In the genomic region with DNA sequence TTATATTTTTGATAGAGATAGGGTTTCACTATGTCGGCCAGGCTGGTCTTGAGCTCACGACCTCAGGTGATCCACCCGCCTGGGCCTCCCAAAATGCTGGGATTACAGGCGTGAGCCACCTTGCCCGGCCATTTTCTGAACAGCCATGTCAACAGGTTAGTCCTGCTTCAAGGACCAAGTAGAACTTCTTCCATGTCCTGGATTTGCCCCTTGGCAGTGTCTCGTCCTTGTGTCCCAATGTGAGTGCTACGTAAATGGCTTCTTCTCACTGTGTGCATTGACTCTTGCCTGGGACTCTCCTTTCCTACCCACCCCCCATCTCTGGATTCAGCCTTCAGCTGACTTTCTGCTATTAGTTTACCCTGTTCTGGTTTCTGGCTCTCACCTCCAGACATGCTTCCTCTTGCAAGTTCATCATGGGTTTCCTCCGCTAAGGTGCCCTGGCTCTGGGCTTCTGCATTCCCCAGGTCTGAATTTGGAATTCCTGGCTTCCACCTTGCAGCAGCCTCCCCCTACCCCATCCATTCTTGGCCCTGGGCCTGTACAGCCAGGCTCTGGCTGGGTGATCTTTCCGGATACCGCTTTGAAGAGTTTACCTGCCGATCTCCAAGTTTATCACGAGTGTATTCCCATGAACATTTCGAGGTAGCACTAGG, we compare ENCODE assay signal across 16 cellular contexts. TPM values are rescaled to one million over a fixed set of nuclear protein-coding genes. Genes with fewer than 3 reads are reported as not detected.
DNase-seq lines count a peak whose midpoint lies in the region; ATAC-seq and TF ChIP-seq lines count a peak whose summit lies in the region.
"Had no signal": no experiment of that assay in that cellular context is flagged by ENCODE, and none has a peak within 500 bp of the region (broad histone marks: within the 10 kb centered on the region; RNA-seq: fewer than 3 reads in every experiment).

No MANE protein-coding gene starts in this region.

- DNase-seq in activated CD8-positive, alpha-beta memory T cell treated with anti-CD3 and anti-CD28 coated beads for 24 hours, result peak; percentile 53
- DNase-seq in activated CD8-positive, alpha-beta memory T cell treated with anti-CD3 and anti-CD28 coated beads, Interleukin-2, amount 10 ng/mL, durations not matched to agents 7 days and 5 days, result no peak
- DNase-seq in activated B cell treated with CpG ODN at 0.5 μM for 24 hours (no peak), memory B cell (ENCODE audit: low spot score in 2 of 2) (no peak), AML-193 (lab: John Stamatoyannopoulos, UW) (no peak)
- no peak for DNase-seq in stimulated activated naive B cell treated with anti-CD40 and anti-IgM and Interleukin-4, amounts not matched to agents 10 μg/mL and 1 μg/mL and 100 μg/mL, for 72 hours
- DNase-seq: BE2C; Caco-2; Calu3; CD4-positive, alpha-beta T cell; DMS79 treated with DMSO at 0.1 percent for 48 hours; GF-D8 had no signal

- peaks cover 71% of the 10 kb centered on the region for H3K27me3 Mint-ChIP-seq in activated CD8-positive, alpha-beta memory T cell treated with anti-CD3 and anti-CD28 coated beads, Interleukin-2, amount 10 ng/mL, durations not matched to agents 7 days and 5 days
- no peaks in the 10 kb centered on the region for H3K27me3 Mint-ChIP-seq in activated B cell treated with CpG ODN at 0.5 μM for 24 hours
- no peaks in the 10 kb centered on the region for H3K27me3 Mint-ChIP-seq in memory B cell
- H3K27me3 Mint-ChIP-seq in stimulated activated naive B cell treated with anti-CD40 and anti-IgM and Interleukin-4, amounts not matched to agents 10 μg/mL and 1 μg/mL and 100 μg/mL, for 72 hours, result no peaks in the 10 kb centered on the region
- H3K27me3 Mint-ChIP-seq: CD4-positive, alpha-beta T cell had no signal

- intact Hi-C loops in activated B cell treated with CpG ODN at 0.5 μM for 24 hours (cut with micrococcal nuclease), result no loop called here

- no peak for ATAC-seq in activated CD8-positive, alpha-beta memory T cell treated with anti-CD3 and anti-CD28 coated beads, Interleukin-2, amount 10 ng/mL, durations not matched to agents 7 days and 5 days
- ATAC-seq in activated B cell treated with CpG ODN at 0.5 μM for 24 hours (ENCODE audit: low read depth), result no peak
- no peak for ATAC-seq in memory B cell (ENCODE audit: low read depth)
- ATAC-seq in stimulated activated naive B cell treated with anti-CD40 and anti-IgM and Interleukin-4, amounts not matched to agents 10 μg/mL and 1 μg/mL and 100 μg/mL, for 72 hours (replicated peaks), result no peak
- ATAC-seq in HG02678 (IDR thresholded peaks at IDR 0.05; ENCODE audit: unreplicated experiment), result no peak
- ATAC-seq in GM21737 (IDR thresholded peaks at IDR 0.05; ENCODE audit: unreplicated experiment), result no peak
- ATAC-seq: A549; CD8-positive, alpha-beta T cell had no signal

- POLR2A ChIA-PET in activated B cell treated with CpG ODN at 0.5 μM for 24 hours (lab: Charles Lee), result no interaction called here

- CTCF ChIA-PET in activated CD8-positive, alpha-beta memory T cell treated with anti-CD3 and anti-CD28 coated beads, Interleukin-2, amount 10 ng/mL, durations not matched to agents 7 days and 5 days (lab: Charles Lee), result no interaction called here
- CTCF ChIA-PET in activated B cell treated with CpG ODN at 0.5 μM for 24 hours (lab: Charles Lee), result no interaction called here

- H3K9me3 Mint-ChIP-seq in activated CD8-positive, alpha-beta memory T cell treated with anti-CD3 and anti-CD28 coated beads, Interleukin-2, amount 10 ng/mL, durations not matched to agents 7 days and 5 days (ENCODE audit: low read depth), result no peaks in the 10 kb centered on the region
- H3K9me3 Mint-ChIP-seq in activated B cell treated with CpG ODN at 0.5 μM for 24 hours (no peaks in the 10 kb centered on the region), memory B cell (no peaks in the 10 kb centered on the region)
- H3K9me3 Mint-ChIP-seq in stimulated activated naive B cell treated with anti-CD40 and anti-IgM and Interleukin-4, amounts not matched to agents 10 μg/mL and 1 μg/mL and 100 μg/mL, for 72 hours, result peaks cover 0 to 1% of the 10 kb centered on the region in 2 donors
- H3K9me3 Mint-ChIP-seq: CD4-positive, alpha-beta T cell; CD8-positive, alpha-beta T cell had no signal

- no peak overlapping the region for H3K27ac Mint-ChIP-seq in activated CD8-positive, alpha-beta memory T cell treated with anti-CD3 and anti-CD28 coated beads, Interleukin-2, amount 10 ng/mL, durations not matched to agents 7 days and 5 days
- peak overlapping the region; percentile 41 for H3K27ac Mint-ChIP-seq in activated B cell treated with CpG ODN at 0.5 μM for 24 hours
- H3K27ac Mint-ChIP-seq in memory B cell, result peak overlapping the region; percentile 6
- H3K27ac Mint-ChIP-seq in stimulated activated naive B cell treated with anti-CD40 and anti-IgM and Interleukin-4, amounts not matched to agents 10 μg/mL and 1 μg/mL and 100 μg/mL, for 72 hours, result peak overlapping the region; percentile 15
- H3K27ac Mint-ChIP-seq: CD4-positive, alpha-beta T cell; CD8-positive, alpha-beta T cell had no signal

- no peak overlapping the region for H3K4me3 Mint-ChIP-seq in activated CD8-positive, alpha-beta memory T cell treated with anti-CD3 and anti-CD28 coated beads, Interleukin-2, amount 10 ng/mL, durations not matched to agents 7 days and 5 days
- H3K4me3 Mint-ChIP-seq in activated B cell treated with CpG ODN at 0.5 μM for 24 hours, result no peak overlapping the region
- H3K4me3 Mint-ChIP-seq in memory B cell, result no peak overlapping the region
- no peak overlapping the region for H3K4me3 Mint-ChIP-seq in stimulated activated naive B cell treated with anti-CD40 and anti-IgM and Interleukin-4, amounts not matched to agents 10 μg/mL and 1 μg/mL and 100 μg/mL, for 72 hours
- H3K4me3 Mint-ChIP-seq: CD4-positive, alpha-beta T cell; CD8-positive, alpha-beta T cell had no signal

- TF ChIP-seq CTCF in activated B cell treated with CpG ODN at 0.5 μM for 24 hours (IDR thresholded peaks at IDR 0.05), result no peak

- peaks cover 26% of the 10 kb centered on the region for H3K4me1 Mint-ChIP-seq in activated CD8-positive, alpha-beta memory T cell treated with anti-CD3 and anti-CD28 coated beads, Interleukin-2, amount 10 ng/mL, durations not matched to agents 7 days and 5 days
- H3K4me1 Mint-ChIP-seq in activated B cell treated with CpG ODN at 0.5 μM for 24 hours (peaks cover 55% of the 10 kb centered on the region), memory B cell (peaks cover 24% of the 10 kb centered on the region)
- peaks cover 68 to 90% of the 10 kb centered on the region in 2 donors for H3K4me1 Mint-ChIP-seq in stimulated activated naive B cell treated with anti-CD40 and anti-IgM and Interleukin-4, amounts not matched to agents 10 μg/mL and 1 μg/mL and 100 μg/mL, for 72 hours

- no peaks in the 10 kb centered on the region for H3K36me3 Mint-ChIP-seq in activated CD8-positive, alpha-beta memory T cell treated with anti-CD3 and anti-CD28 coated beads, Interleukin-2, amount 10 ng/mL, durations not matched to agents 7 days and 5 days
- H3K36me3 Mint-ChIP-seq in activated B cell treated with CpG ODN at 0.5 μM for 24 hours (ENCODE audit: low read depth) (no peaks in the 10 kb centered on the region), memory B cell (no peaks in the 10 kb centered on the region)
- H3K36me3 Mint-ChIP-seq in stimulated activated naive B cell treated with anti-CD40 and anti-IgM and Interleukin-4, amounts not matched to agents 10 μg/mL and 1 μg/mL and 100 μg/mL, for 72 hours, result no peaks in the 10 kb centered on the region
- H3K36me3 Mint-ChIP-seq: CD8-positive, alpha-beta T cell had no signal

RNA-seq across cellular contexts. Expression of gene IRF8, which starts 14.0 kb away (rescaled TPM):
- total RNA-seq in activated CD8-positive, alpha-beta memory T cell treated with anti-CD3 and anti-CD28 coated beads, Interleukin-2, amount 10 ng/mL, durations not matched to agents 7 days and 5 days, result 10 to 100 TPM in 1 of 2 experiments, 1 to 10 TPM in 1; 8.4 to 11.1 TPM
- 234 and 248 TPM in 2 replicates for total RNA-seq in activated B cell treated with CpG ODN at 0.5 μM for 24 hours

Comparison
In these comparisons a context has a peak if more than half of its experiments do, and no peak if none do; other contexts are left out.
1. RNA of gene IRF8, which starts 14.0 kb away (total RNA-seq): 234 to 248 TPM in activated B cell treated with CpG ODN at 0.5 μM for 24 hours; 8.4 to 11.1 TPM in activated CD8-positive, alpha-beta memory T cell treated with anti-CD3 and anti-CD28 coated beads, Interleukin-2, amount 10 ng/mL, durations not matched to agents 7 days and 5 days; every median in the first group is over 10 times any median in the second.